ENCODE assay signal across 18 cellular contexts in the genomic region with DNA sequence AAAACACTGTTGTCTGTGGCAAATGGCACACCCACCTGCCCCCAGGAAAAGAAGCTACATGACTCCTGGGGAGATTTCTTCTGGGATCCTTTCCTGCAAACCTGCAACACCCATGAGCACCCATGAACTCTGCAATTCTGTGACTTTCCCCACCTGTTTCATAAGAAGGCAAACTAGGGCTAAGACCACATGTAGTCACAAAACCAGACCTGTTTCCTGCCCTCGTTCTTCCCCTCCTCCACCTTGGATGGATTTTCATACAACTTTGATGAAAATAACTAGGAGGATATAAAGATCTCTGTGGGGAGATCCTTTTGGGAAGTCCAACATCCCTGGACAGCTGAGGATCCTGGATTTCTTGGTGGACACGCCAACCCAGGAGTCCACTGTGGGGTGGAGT.
DNase-seq lines count a peak whose midpoint lies in the region; ATAC-seq lines count a peak whose summit lies in the region.
"Had no signal": no experiment of that assay in that cellular context is flagged by ENCODE, and none has a peak within 500 bp of the region (broad histone marks: within the 10 kb centered on the region; RNA-seq: fewer than 3 reads in every experiment).

No MANE protein-coding gene starts in this region.

- H3K9me3 Mint-ChIP-seq in activated T-cell treated with anti-CD3 and anti-CD28 coated beads, Interleukin-2, amount 50 U/mL, for 4 hours = peaks cover 4% of the 10 kb centered on the region
- H3K9me3 Mint-ChIP-seq in T-cell = no peaks in the 10 kb centered on the region
- no peaks in the 10 kb centered on the region for H3K9me3 Mint-ChIP-seq in activated naive CD8-positive, alpha-beta T cell treated with anti-CD3 and anti-CD28 coated beads, Interleukin-2, amount 10 ng/mL, durations not matched to agents 7 days and 5 days
- H3K9me3 Mint-ChIP-seq in stimulated activated effector memory CD8-positive, alpha-beta T cell treated with anti-CD3 and anti-CD28 coated beads, Interleukin-12 subunit alpha, Interleukin-12 subunit beta, amount 100 ng/mL, for 72 hours = peaks cover 2% of the 10 kb centered on the region
- H3K9me3 Mint-ChIP-seq: type B pancreatic cell had no signal

- DNase-seq in activated T-cell treated with anti-CD3 and anti-CD28 coated beads, Interleukin-2, amount 50 U/mL, for 48 hours = peak; percentile 47 to 51
- DNase-seq in activated T-cell treated with anti-CD3 and anti-CD28 coated beads, Interleukin-2, amount 50 U/mL, for 4 hours = no peak
- no peak for DNase-seq in T-cell
- no peak for DNase-seq in activated naive CD8-positive, alpha-beta T cell treated with anti-CD3 and anti-CD28 coated beads, Interleukin-2, amount 10 ng/mL, durations not matched to agents 7 days and 5 days
- no peak for DNase-seq in stimulated activated effector memory CD8-positive, alpha-beta T cell treated with anti-CD3 and anti-CD28 coated beads, Interleukin-12 subunit alpha, Interleukin-12 subunit beta, amount 100 ng/mL, for 72 hours (ENCODE audit: low spot score in 2 of 2)
- no peak for DNase-seq in T1000 (lab: John Stamatoyannopoulos, UW)
- DNase-seq: adrenal gland; colonic mucosa; NCI-H1105; NCI-H2029; NCI-H226; NCI-H774; stimulated activated CD4-positive, alpha-beta T cell treated with anti-CD3 and anti-CD28 coated beads, Interleukin-2, amount 100 ng/mL, for 48 hours; stimulated activated naive CD4-positive, alpha-beta T cell treated with Interleukin-2 at 50 U/mL for 16 hours had no signal

- no peak overlapping the region for H3K4me3 Mint-ChIP-seq in activated T-cell treated with anti-CD3 and anti-CD28 coated beads, Interleukin-2, amount 50 U/mL, for 4 hours
- peak overlapping the region in 2 of 3 donors; percentile 10 to 73 for H3K4me3 Mint-ChIP-seq in T-cell
- H3K4me3 Mint-ChIP-seq in activated naive CD8-positive, alpha-beta T cell treated with anti-CD3 and anti-CD28 coated beads, Interleukin-2, amount 10 ng/mL, durations not matched to agents 7 days and 5 days = peak overlapping the region; percentile 57
- H3K4me3 Mint-ChIP-seq in stimulated activated effector memory CD8-positive, alpha-beta T cell treated with anti-CD3 and anti-CD28 coated beads, Interleukin-12 subunit alpha, Interleukin-12 subunit beta, amount 100 ng/mL, for 72 hours = peak overlapping the region; percentile 75
- H3K4me3 Mint-ChIP-seq: type B pancreatic cell had no signal

- H3K4me1 Mint-ChIP-seq in activated T-cell treated with anti-CD3 and anti-CD28 coated beads, Interleukin-2, amount 50 U/mL, for 4 hours (ENCODE audit: low read depth) = peaks cover 98% of the 10 kb centered on the region
- H3K4me1 Mint-ChIP-seq in T-cell = peaks cover 99 to 100% (median 99%) of the 10 kb centered on the region in 3 donors
- peaks cover 91% of the 10 kb centered on the region for H3K4me1 Mint-ChIP-seq in activated naive CD8-positive, alpha-beta T cell treated with anti-CD3 and anti-CD28 coated beads, Interleukin-2, amount 10 ng/mL, durations not matched to agents 7 days and 5 days
- peaks cover 91% of the 10 kb centered on the region for H3K4me1 Mint-ChIP-seq in stimulated activated effector memory CD8-positive, alpha-beta T cell treated with anti-CD3 and anti-CD28 coated beads, Interleukin-12 subunit alpha, Interleukin-12 subunit beta, amount 100 ng/mL, for 72 hours

- CTCF ChIA-PET in T-cell (lab: Charles Lee) = interaction anchor here in 1 of 2 donors (1.2 to 1.6 kb wide), 2 partner anchors 20 to 49 kb away, joined by 3 to 4 read pairs; no protein-coding TSS in a partner anchor

- H3K27me3 Mint-ChIP-seq in activated T-cell treated with anti-CD3 and anti-CD28 coated beads, Interleukin-2, amount 50 U/mL, for 4 hours (ENCODE audit: low read depth) = no peaks in the 10 kb centered on the region
- H3K27me3 Mint-ChIP-seq in T-cell = no peaks in the 10 kb centered on the region
- no peaks in the 10 kb centered on the region for H3K27me3 Mint-ChIP-seq in activated naive CD8-positive, alpha-beta T cell treated with anti-CD3 and anti-CD28 coated beads, Interleukin-2, amount 10 ng/mL, durations not matched to agents 7 days and 5 days
- H3K27me3 Mint-ChIP-seq: type B pancreatic cell had no signal

- peak overlapping the region; percentile 98 to 99 for H3K27ac Mint-ChIP-seq in T-cell
- H3K27ac Mint-ChIP-seq in activated naive CD8-positive, alpha-beta T cell treated with anti-CD3 and anti-CD28 coated beads, Interleukin-2, amount 10 ng/mL, durations not matched to agents 7 days and 5 days = peak overlapping the region; percentile 97
- peak overlapping the region; percentile 99 for H3K27ac Mint-ChIP-seq in stimulated activated effector memory CD8-positive, alpha-beta T cell treated with anti-CD3 and anti-CD28 coated beads, Interleukin-12 subunit alpha, Interleukin-12 subunit beta, amount 100 ng/mL, for 72 hours
- H3K27ac Mint-ChIP-seq: type B pancreatic cell had no signal

- no peak for ATAC-seq in activated T-cell treated with anti-CD3 and anti-CD28 coated beads, Interleukin-2, amount 50 U/mL, for 4 hours
- ATAC-seq in T-cell (replicated peaks in 1 of 4) (no peak), GM21447 (IDR thresholded peaks at IDR 0.05; ENCODE audit: unreplicated experiment) (no peak), GM21576 (IDR thresholded peaks at IDR 0.05; ENCODE audit: unreplicated experiment) (no peak)
- ATAC-seq in activated naive CD8-positive, alpha-beta T cell treated with anti-CD3 and anti-CD28 coated beads, Interleukin-2, amount 10 ng/mL, durations not matched to agents 7 days and 5 days (ENCODE audit: low read depth) = no peak
- ATAC-seq in stimulated activated effector memory CD8-positive, alpha-beta T cell treated with anti-CD3 and anti-CD28 coated beads, Interleukin-12 subunit alpha, Interleukin-12 subunit beta, amount 100 ng/mL, for 72 hours = no peak
- ATAC-seq: activated CD4-positive, CD25-positive, alpha-beta regulatory T cell treated with anti-CD3 and anti-CD28 coated beads, Interleukin-2, amount 50 U/mL, for 24 hours had no signal

- H3K36me3 Mint-ChIP-seq in activated T-cell treated with anti-CD3 and anti-CD28 coated beads, Interleukin-2, amount 50 U/mL, for 4 hours (ENCODE audit: insufficient read depth) = peaks cover 2% of the 10 kb centered on the region
- H3K36me3 Mint-ChIP-seq in T-cell = peaks cover 4% of the 10 kb centered on the region
- H3K36me3 Mint-ChIP-seq in activated naive CD8-positive, alpha-beta T cell treated with anti-CD3 and anti-CD28 coated beads, Interleukin-2, amount 10 ng/mL, durations not matched to agents 7 days and 5 days = peaks cover 9% of the 10 kb centered on the region
- peaks cover 8% of the 10 kb centered on the region for H3K36me3 Mint-ChIP-seq in stimulated activated effector memory CD8-positive, alpha-beta T cell treated with anti-CD3 and anti-CD28 coated beads, Interleukin-12 subunit alpha, Interleukin-12 subunit beta, amount 100 ng/mL, for 72 hours
- H3K36me3 Mint-ChIP-seq: type B pancreatic cell had no signal

- POLR2A ChIA-PET in T-cell (lab: Charles Lee) = interaction anchor here in 1 of 2 donors (0.5 to 0.9 kb wide), 4 partner anchors 14 to 1079 kb away, joined by 3 to 4 read pairs (median 3); no protein-coding TSS in a partner anchor
- POLR2A ChIA-PET in activated naive CD8-positive, alpha-beta T cell treated with anti-CD3 and anti-CD28 coated beads, Interleukin-2, amount 10 ng/mL, durations not matched to agents 7 days and 5 days (lab: Charles Lee) = interaction anchor here (0.8 to 14.9 kb wide), 6 partner anchors 12 to 1085 kb away, joined by 3 to 101 read pairs (median 8); a partner anchor contains a TSS

Comparison
In these comparisons a context has a peak if more than half of its experiments do, and no peak if none do; other contexts are left out.
1. DNase-seq: peak in activated T-cell treated with anti-CD3 and anti-CD28 coated beads, Interleukin-2, amount 50 U/mL, for 48 hours (2 of 2); none in activated T-cell treated with anti-CD3 and anti-CD28 coated beads, Interleukin-2, amount 50 U/mL, for 4 hours (single experiment), T-cell (0 of 34), activated naive CD8-positive, alpha-beta T cell treated with anti-CD3 and anti-CD28 coated beads, Interleukin-2, amount 10 ng/mL, durations not matched to agents 7 days and 5 days (single experiment), stimulated activated effector memory CD8-positive, alpha-beta T cell treated with anti-CD3 and anti-CD28 coated beads, Interleukin-12 subunit alpha, Interleukin-12 subunit beta, amount 100 ng/mL, for 72 hours (0 of 2) and T1000 (single experiment).
2. Peak in every context shown above with its lines, with median percentiles within 50 percentile points of each other: H3K27ac Mint-ChIP-seq.